ENCODE assay signal across 1 cellular context in the genomic region with DNA sequence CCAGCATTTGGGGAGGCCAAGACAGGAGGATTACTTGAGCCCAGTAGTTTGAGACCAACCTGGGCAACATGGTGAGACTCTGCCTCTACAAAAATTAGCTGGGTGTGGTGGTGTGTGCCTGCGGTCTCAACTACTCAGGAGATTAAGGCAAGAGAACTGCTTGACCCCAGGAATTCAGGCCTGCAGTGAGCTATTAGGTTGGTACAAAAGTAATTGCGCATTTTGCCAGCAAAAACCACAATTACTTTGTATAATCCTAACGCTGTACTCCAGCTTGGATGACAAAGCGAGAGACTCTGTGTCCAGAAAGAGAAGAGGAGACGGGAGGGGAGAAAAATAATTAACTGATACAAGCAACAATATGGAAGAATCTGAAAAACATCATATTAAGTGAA.
TF ChIP-seq lines count a peak whose summit lies in the region.

No MANE protein-coding gene starts in this region.

TF ChIP-seq in SK-N-SH treated with all-trans-retinoic acid at 6 μM for 48 hours, 23 proteins besides CTCF, POLR2A, EP300 and RAD21 (continued from another document):
- TF ChIP-seq, protein P1, sequence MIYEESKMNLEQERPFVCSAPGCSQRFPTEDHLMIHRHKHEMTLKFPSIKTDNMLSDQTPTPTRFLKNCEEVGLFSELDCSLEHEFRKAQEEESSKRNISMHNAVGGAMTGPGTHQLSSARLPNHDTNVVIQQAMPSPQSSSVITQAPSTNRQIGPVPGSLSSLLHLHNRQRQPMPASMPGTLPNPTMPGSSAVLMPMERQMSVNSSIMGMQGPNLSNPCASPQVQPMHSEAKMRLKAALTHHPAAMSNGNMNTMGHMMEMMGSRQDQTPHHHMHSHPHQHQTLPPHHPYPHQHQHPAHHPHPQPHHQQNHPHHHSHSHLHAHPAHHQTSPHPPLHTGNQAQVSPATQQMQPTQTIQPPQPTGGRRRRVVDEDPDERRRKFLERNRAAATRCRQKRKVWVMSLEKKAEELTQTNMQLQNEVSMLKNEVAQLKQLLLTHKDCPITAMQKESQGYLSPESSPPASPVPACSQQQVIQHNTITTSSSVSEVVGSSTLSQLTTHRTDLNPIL (CRISPR knock-in tag; IDR thresholded peaks at IDR 0.05; ENCODE audit: low read depth) = no peak
TF ChIP-seq in SK-N-SH treated with all-trans-retinoic acid at 6 μM for 48 hours: peak in this region for 0.
